8 cellular contexts compared by ENCODE assay signal in the genomic region with DNA sequence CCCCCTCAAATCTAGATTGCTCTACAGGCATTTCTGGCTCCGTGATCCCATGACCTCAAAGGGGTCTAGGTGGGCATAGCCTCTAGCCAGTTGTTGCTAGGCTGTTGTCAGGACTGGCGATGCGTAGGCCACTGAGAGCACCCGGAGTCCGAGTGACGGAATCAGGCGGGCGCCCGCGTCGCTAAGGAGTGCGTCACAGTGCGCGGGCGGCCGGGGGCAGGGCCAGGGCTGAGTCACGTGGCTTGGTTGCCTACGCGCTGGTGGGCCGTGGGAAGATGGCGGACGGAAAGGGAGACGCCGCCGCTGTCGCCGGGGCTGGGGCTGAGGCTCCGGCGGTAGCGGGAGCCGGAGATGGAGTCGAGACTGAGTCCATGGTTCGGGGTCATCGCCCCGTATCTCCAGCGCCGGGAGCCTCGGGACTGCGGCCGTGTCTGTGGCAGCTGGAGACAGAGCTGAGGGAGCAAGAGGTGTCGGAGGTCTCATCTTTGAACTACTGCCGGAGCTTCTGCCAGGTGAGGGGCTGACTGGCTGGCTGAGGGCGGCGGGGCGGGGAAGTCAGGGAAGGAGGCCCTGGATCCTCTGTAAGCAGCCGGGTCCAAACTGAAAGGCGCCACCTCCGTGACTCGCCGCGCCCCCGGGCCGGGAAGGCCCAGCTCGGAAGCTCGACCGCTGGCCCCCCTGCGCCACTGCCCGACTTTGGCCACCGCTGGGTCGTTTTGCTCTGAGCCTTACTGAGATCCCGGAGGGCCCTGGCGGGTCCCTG. TPM values are rescaled to one million over a fixed set of nuclear protein-coding genes. Genes with fewer than 3 reads are reported as not detected.
A peak's percentile ranks its signal among the peaks of the same experiment; 100 is the strongest.
DNase-seq lines count a peak whose midpoint lies in the region; TF ChIP-seq lines count a peak whose summit lies in the region.

A gene with protein sequence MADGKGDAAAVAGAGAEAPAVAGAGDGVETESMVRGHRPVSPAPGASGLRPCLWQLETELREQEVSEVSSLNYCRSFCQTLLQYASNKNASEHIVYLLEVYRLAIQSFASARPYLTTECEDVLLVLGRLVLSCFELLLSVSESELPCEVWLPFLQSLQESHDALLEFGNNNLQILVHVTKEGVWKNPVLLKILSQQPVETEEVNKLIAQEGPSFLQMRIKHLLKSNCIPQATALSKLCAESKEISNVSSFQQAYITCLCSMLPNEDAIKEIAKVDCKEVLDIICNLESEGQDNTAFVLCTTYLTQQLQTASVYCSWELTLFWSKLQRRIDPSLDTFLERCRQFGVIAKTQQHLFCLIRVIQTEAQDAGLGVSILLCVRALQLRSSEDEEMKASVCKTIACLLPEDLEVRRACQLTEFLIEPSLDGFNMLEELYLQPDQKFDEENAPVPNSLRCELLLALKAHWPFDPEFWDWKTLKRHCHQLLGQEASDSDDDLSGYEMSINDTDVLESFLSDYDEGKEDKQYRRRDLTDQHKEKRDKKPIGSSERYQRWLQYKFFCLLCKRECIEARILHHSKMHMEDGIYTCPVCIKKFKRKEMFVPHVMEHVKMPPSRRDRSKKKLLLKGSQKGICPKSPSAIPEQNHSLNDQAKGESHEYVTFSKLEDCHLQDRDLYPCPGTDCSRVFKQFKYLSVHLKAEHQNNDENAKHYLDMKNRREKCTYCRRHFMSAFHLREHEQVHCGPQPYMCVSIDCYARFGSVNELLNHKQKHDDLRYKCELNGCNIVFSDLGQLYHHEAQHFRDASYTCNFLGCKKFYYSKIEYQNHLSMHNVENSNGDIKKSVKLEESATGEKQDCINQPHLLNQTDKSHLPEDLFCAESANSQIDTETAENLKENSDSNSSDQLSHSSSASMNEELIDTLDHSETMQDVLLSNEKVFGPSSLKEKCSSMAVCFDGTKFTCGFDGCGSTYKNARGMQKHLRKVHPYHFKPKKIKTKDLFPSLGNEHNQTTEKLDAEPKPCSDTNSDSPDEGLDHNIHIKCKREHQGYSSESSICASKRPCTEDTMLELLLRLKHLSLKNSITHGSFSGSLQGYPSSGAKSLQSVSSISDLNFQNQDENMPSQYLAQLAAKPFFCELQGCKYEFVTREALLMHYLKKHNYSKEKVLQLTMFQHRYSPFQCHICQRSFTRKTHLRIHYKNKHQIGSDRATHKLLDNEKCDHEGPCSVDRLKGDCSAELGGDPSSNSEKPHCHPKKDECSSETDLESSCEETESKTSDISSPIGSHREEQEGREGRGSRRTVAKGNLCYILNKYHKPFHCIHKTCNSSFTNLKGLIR (N-terminal part only) (plus strand): TSS at position 263 of the 763 bp plus-strand sequence. CDS start 13 bp downstream, at position 276.

- H2BK20ac ChIP-seq in H9 (ENCODE audit: low read depth, low read length, poor library complexity, severe bottlenecking) = no peak within 1 kb of the TSS

- H2BK120ac ChIP-seq in H9 (ENCODE audit: low read depth, low read length, poor library complexity, severe bottlenecking) = no peak within 1 kb of the TSS

- peaks cover 35% of the 10 kb centered on the region for H3K79me2 ChIP-seq in H9 (ENCODE audit: insufficient read depth, low read length)
- peaks cover 55% of the 10 kb centered on the region for H3K79me2 ChIP-seq in MM.1S (ENCODE audit: low read length)

- H4K91ac ChIP-seq in H9 (ENCODE audit: insufficient read length, low read depth, low read length) = no peak within 1 kb of the TSS

- H3K56ac ChIP-seq in H9 (ENCODE audit: insufficient read length, low read depth, low read length) = no peak within 1 kb of the TSS

- H3K4me2 ChIP-seq in H9 (ENCODE audit: insufficient read depth, insufficient read length, low read length) (peak within 1 kb of the TSS; percentile 53), MM.1S (ENCODE audit: low read depth, low read length) (peak within 1 kb of the TSS; percentile 97)

- no peak within 1 kb of the TSS for H3T11ph ChIP-seq in H9 (ENCODE audit: low read length)

- H3K4me3 Mint-ChIP-seq in H9 (no peak within 1 kb of the TSS; a peak in 1 of 5 replicates), nephron progenitor cell (no peak within 1 kb of the TSS)
- H3K4me3 Mint-ChIP-seq in stimulated activated naive CD8-positive, alpha-beta T cell treated with anti-CD3 and anti-CD28 coated beads, Interleukin-15, Interleukin-2, amounts not matched to agents 100 ng/mL and 50 ng/mL, for 24 hours = peak within 1 kb of the TSS; percentile 8

- H3K9ac ChIP-seq in H9 (ENCODE audit: extremely low read depth, insufficient read length, low read length) (peak within 1 kb of the TSS; percentile 83), MM.1S (ENCODE audit: low read length) (peak within 1 kb of the TSS; percentile 93)

- no peak within 1 kb of the TSS for H3K4ac ChIP-seq in H9 (ENCODE audit: low read depth, low read length)

- H3K27me3 Mint-ChIP-seq in H9 (ENCODE audit: low read depth) = no peaks in the 10 kb centered on the region
- H3K27me3 Mint-ChIP-seq in nephron progenitor cell (ENCODE audit: low read depth, poor library complexity) = no peaks in the 10 kb centered on the region
- H3K27me3 Mint-ChIP-seq in stimulated activated naive CD8-positive, alpha-beta T cell treated with anti-CD3 and anti-CD28 coated beads, Interleukin-15, Interleukin-2, amounts not matched to agents 100 ng/mL and 50 ng/mL, for 24 hours = no peaks in the 10 kb centered on the region

- no peak within 1 kb of the TSS for H2BK12ac ChIP-seq in H9 (ENCODE audit: insufficient read length, low read depth, low read length)

- no peak within 1 kb of the TSS for H3K27ac ChIP-seq in H9 (ENCODE audit: insufficient read length, low read depth, low read length)
- peak within 1 kb of the TSS; percentile 81 for H3K27ac ChIP-seq in MM.1S (ENCODE audit: low read length)

- no peak within 1 kb of the TSS for H2AK5ac ChIP-seq in H9 (ENCODE audit: insufficient read length, low read length)

- no peak within 1 kb of the TSS for H4K5ac ChIP-seq in H9 (ENCODE audit: insufficient read length, low read depth, low read length)

- H3K27ac Mint-ChIP-seq in H9 = peak within 1 kb of the TSS; percentile 92 to 99 (median 99)
- peak within 1 kb of the TSS; percentile 99 for H3K27ac Mint-ChIP-seq in nephron progenitor cell
- no peak within 1 kb of the TSS for H3K27ac Mint-ChIP-seq in stimulated activated naive CD8-positive, alpha-beta T cell treated with anti-CD3 and anti-CD28 coated beads, Interleukin-15, Interleukin-2, amounts not matched to agents 100 ng/mL and 50 ng/mL, for 24 hours

- no peak for TF ChIP-seq CTCF in H9 (conservative IDR thresholded peaks at IDR 0.05)
- no peak for TF ChIP-seq CTCF in MM.1S (IDR thresholded peaks at IDR 0.05; ENCODE audit: low read length)
- no peak for TF ChIP-seq CTCF in nephron progenitor cell (IDR thresholded peaks at IDR 0.05)

- peaks cover 9% of the 10 kb centered on the region for H3K23me2 ChIP-seq in H9 (ENCODE audit: insufficient read length, low read depth, low read length, poor library complexity, severe bottlenecking)

- H3K4me1 ChIP-seq in H9 (ENCODE audit: insufficient read depth, low read length) = no peaks in the 10 kb centered on the region; the same call in 1 of the 2 replicates
- H3K4me1 ChIP-seq in MM.1S (ENCODE audit: low read length) = peaks cover 11% of the 10 kb centered on the region

- H2BK5ac ChIP-seq in H9 (ENCODE audit: insufficient read length, low read length) = no peak within 1 kb of the TSS

- H3K14ac ChIP-seq in H9 (ENCODE audit: insufficient read depth, low read length) = peak within 1 kb of the TSS; percentile 93

- no peak within 1 kb of the TSS for H3K23ac ChIP-seq in H9 (ENCODE audit: insufficient read length, low read depth, low read length)

- H4K8ac ChIP-seq in H9 (replicated peaks; ENCODE audit: insufficient read length, low read depth, low read length) = no peak within 1 kb of the TSS

- peaks cover 4% of the 10 kb centered on the region in 2 experiments for H3K4me1 Mint-ChIP-seq in H9
- peaks cover 20% of the 10 kb centered on the region for H3K4me1 Mint-ChIP-seq in nephron progenitor cell
- peaks cover 6% of the 10 kb centered on the region for H3K4me1 Mint-ChIP-seq in stimulated activated naive CD8-positive, alpha-beta T cell treated with anti-CD3 and anti-CD28 coated beads, Interleukin-15, Interleukin-2, amounts not matched to agents 100 ng/mL and 50 ng/mL, for 24 hours (ENCODE audit: low read depth)

- no peaks in the 10 kb centered on the region for H4K20me1 ChIP-seq in H9 (ENCODE audit: control insufficient read depth, insufficient read depth, insufficient read length)
- peaks cover 26% of the 10 kb centered on the region for H4K20me1 ChIP-seq in MM.1S (ENCODE audit: insufficient read depth, low read length)

- H3K9me3 ChIP-seq in H9 (ENCODE audit: control insufficient read depth, low read depth, low read length) (no peaks in the 10 kb centered on the region), MM.1S (replicated peaks; ENCODE audit: insufficient read depth, low read length) (no peaks in the 10 kb centered on the region)

- H3K79me1 ChIP-seq in H9 (ENCODE audit: insufficient read depth, low read depth, low read length, poor library complexity, severe bottlenecking) = peaks cover 7% of the 10 kb centered on the region

- H3K9me3 Mint-ChIP-seq in H9 = no peaks in the 10 kb centered on the region; a peak in 1 of 5 replicates
- no peaks in the 10 kb centered on the region for H3K9me3 Mint-ChIP-seq in nephron progenitor cell
- no peaks in the 10 kb centered on the region for H3K9me3 Mint-ChIP-seq in stimulated activated naive CD8-positive, alpha-beta T cell treated with anti-CD3 and anti-CD28 coated beads, Interleukin-15, Interleukin-2, amounts not matched to agents 100 ng/mL and 50 ng/mL, for 24 hours

- no peak within 1 kb of the TSS for H2BK15ac ChIP-seq in H9 (ENCODE audit: low read depth, low read length)

- DNase-seq in ELF-1 (ENCODE audit: low read depth, low spot score) (peak; percentile 98), H9 (peak; percentile 97), MM.1S (peak; percentile 95), SHP77 treated with DMSO at 0.1 percent for 48 hours (lab: John Stamatoyannopoulos, UW) (peak; percentile 84), fibroblast of the conjunctiva (ENCODE audit: low read depth) (peak; percentile 80), nephron progenitor cell (peak; percentile 95)
- DNase-seq in activated effector memory CD4-positive, alpha-beta T cell treated with Interleukin-2 at 50 U/mL for 16 hours = peak; percentile 90

- no peaks in the 10 kb centered on the region for H3K36me3 Mint-ChIP-seq in H9 (ENCODE audit: insufficient read depth in 1 of 3, low read depth in 3 of 3)
- H3K36me3 Mint-ChIP-seq in nephron progenitor cell (ENCODE audit: low read depth) = peaks cover 13% of the 10 kb centered on the region
- peaks cover 11% of the 10 kb centered on the region for H3K36me3 Mint-ChIP-seq in stimulated activated naive CD8-positive, alpha-beta T cell treated with anti-CD3 and anti-CD28 coated beads, Interleukin-15, Interleukin-2, amounts not matched to agents 100 ng/mL and 50 ng/mL, for 24 hours (ENCODE audit: low read depth)

- H3K27me3 ChIP-seq in H9 (ENCODE audit: insufficient read depth, low read length) (no peaks in the 10 kb centered on the region), MM.1S (replicated peaks; ENCODE audit: insufficient read depth, low read length) (peaks cover 19% of the 10 kb centered on the region)

- WGBS in H9 (ENCODE audit: extremely low coverage, insufficient read length, low lambda C conversion rate) = no CpG with 5 or more reads among the region's 62 CpGs

- H3K18ac ChIP-seq in H9 (ENCODE audit: insufficient read length, low read depth, low read length) = peak within 1 kb of the TSS; percentile 69

- H3K36me3 ChIP-seq in MM.1S (replicated peaks; ENCODE audit: insufficient read depth, low read length) = no peaks in the 10 kb centered on the region

- peak within 1 kb of the TSS; percentile 86 for H3K4me3 ChIP-seq in MM.1S (ENCODE audit: low read length)

- H2AFZ ChIP-seq in H9 (ENCODE audit: low read length) (peak within 1 kb of the TSS; percentile 82), MM.1S (ENCODE audit: low read length) (peak within 1 kb of the TSS; percentile 100)

- no peaks in the 10 kb centered on the region for H3K9me2 ChIP-seq in MM.1S (replicated peaks; ENCODE audit: insufficient read depth, low read length)

- peaks cover 6% of the 10 kb centered on the region; the same call in 1 of the 2 replicates for H3F3A ChIP-seq in MM.1S (ENCODE audit: insufficient read depth, low read length)

RNA-seq across cellular contexts. Expression of the gene that starts here (rescaled TPM):
- total RNA-seq in H9 (2021) = 18.4 and 19.2 TPM in 2 replicates
